Comparison of ENCODE assay signal across 8 cellular contexts in the genomic region with DNA sequence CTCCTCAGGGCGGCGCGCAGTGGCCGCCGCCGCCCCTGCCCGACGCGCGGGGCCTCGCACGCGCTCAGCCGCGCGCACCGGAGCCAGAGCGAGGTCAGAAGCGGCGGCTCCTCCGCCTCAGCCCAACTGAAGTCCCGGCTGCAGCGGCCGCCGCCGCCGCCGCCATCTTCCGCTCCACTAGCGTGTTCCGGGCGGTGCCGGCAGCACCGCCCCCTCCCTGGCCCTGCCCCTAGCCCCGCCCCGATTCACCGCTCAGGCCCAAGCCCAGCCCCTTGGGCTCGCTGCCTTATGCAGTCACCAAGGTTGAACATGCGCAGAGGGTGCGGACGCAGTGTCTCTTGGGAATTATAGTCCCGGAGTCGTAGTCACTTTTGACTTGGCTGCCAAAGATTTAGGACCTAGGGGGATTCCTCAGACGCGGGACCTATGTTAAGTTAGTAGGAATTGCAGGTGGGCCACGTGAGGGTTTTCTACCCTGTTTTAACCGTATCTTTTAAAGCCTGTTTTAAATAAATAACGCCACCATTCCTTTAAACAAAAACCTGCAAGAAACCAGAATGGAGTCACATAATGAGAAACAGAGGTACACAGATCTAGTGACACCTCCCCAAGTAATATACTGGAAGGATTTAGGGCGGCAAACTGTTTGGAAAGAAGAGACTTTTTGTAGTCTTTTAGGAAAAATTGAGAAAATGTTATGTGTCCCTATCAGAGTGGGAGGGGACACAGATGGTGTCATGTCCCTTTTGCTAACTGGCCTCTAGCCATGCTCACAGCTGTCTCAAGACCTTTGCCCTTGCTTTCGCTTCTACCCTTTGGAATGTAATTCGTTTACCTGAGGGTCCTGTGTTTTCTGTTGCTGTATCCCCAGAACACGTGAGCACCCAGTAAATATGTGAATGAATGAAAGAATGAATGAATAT. TPM values are rescaled to one million over a fixed set of nuclear protein-coding genes. Genes with fewer than 3 reads are reported as not detected.
DNase-seq lines count a peak whose midpoint lies in the region; ATAC-seq and TF ChIP-seq lines count a peak whose summit lies in the region.

A gene with protein sequence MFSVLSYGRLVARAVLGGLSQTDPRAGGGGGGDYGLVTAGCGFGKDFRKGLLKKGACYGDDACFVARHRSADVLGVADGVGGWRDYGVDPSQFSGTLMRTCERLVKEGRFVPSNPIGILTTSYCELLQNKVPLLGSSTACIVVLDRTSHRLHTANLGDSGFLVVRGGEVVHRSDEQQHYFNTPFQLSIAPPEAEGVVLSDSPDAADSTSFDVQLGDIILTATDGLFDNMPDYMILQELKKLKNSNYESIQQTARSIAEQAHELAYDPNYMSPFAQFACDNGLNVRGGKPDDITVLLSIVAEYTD (minus strand): TSS at position 182 of the 923 bp plus-strand sequence. CDS start 287 bp downstream, outside the sequence.

- no peaks in the 10 kb centered on the region for H3K27me3 Mint-ChIP-seq in natural killer cell treated with Interleukin-12 subunit alpha and Interleukin-12 subunit beta and Interleukin-15 and Interleukin-18, amount 100 ng/mL, for 72 hours

- peak within 1 kb of the TSS; percentile 93 for H3K4me3 ChIP-seq in H7 (ENCODE audit: insufficient read depth, low read depth, low read length)
- peak within 1 kb of the TSS; percentile 91 for H3K4me3 ChIP-seq in MG63
- H3K4me3 ChIP-seq in fibroblast of pulmonary artery (replicated peaks; ENCODE audit: low read depth, low read length), result peak within 1 kb of the TSS; percentile 76

- H3K9me3 Mint-ChIP-seq in natural killer cell treated with Interleukin-12 subunit alpha and Interleukin-12 subunit beta and Interleukin-15 and Interleukin-18, amount 100 ng/mL, for 72 hours, result no peaks in the 10 kb centered on the region

- peaks cover 50 to 52% of the 10 kb centered on the region in 2 donors for H3K4me1 Mint-ChIP-seq in natural killer cell treated with Interleukin-12 subunit alpha and Interleukin-12 subunit beta and Interleukin-15 and Interleukin-18, amount 100 ng/mL, for 72 hours (ENCODE audit: low read depth in 2 of 2)

- no peaks in the 10 kb centered on the region for H3K36me3 ChIP-seq in H7 (replicated peaks; ENCODE audit: control insufficient read depth, insufficient read depth, low read length)
- no peaks in the 10 kb centered on the region for H3K36me3 ChIP-seq in MG63

- no peaks in the 10 kb centered on the region for H3K27me3 ChIP-seq in H7 (ENCODE audit: control insufficient read depth, insufficient read depth, low read length)
- no peaks in the 10 kb centered on the region for H3K27me3 ChIP-seq in MG63

- peak; percentile 99 for ATAC-seq in natural killer cell treated with Interleukin-12 subunit alpha and Interleukin-12 subunit beta and Interleukin-15 and Interleukin-18, amount 100 ng/mL, for 72 hours

- H3K9me3 ChIP-seq in MG63, result no peaks in the 10 kb centered on the region

- no peak for TF ChIP-seq CTCF in fibroblast of pulmonary artery (IDR thresholded peaks at IDR 0.05; ENCODE audit: low read length, missing control alignments)

- peak within 1 kb of the TSS; percentile 98 for H3K4me3 Mint-ChIP-seq in natural killer cell treated with Interleukin-12 subunit alpha and Interleukin-12 subunit beta and Interleukin-15 and Interleukin-18, amount 100 ng/mL, for 72 hours

- peaks cover 7% of the 10 kb centered on the region for H3K36me3 Mint-ChIP-seq in natural killer cell treated with Interleukin-12 subunit alpha and Interleukin-12 subunit beta and Interleukin-15 and Interleukin-18, amount 100 ng/mL, for 72 hours

- DNase-seq in ELF-1 (ENCODE audit: low read depth, low spot score), result peak; percentile 93
- peak; percentile 95 for DNase-seq in H7
- peak; percentile 93 for DNase-seq in MG63
- DNase-seq in SHP77 (lab: John Stamatoyannopoulos, UW), result peak; percentile 95
- peak; percentile 97 for DNase-seq in activated effector memory CD4-positive, alpha-beta T cell treated with Interleukin-2 at 50 U/mL for 16 hours
- peak; percentile 97 for DNase-seq in fibroblast of pulmonary artery (ENCODE audit: low read depth)
- DNase-seq in natural killer cell treated with Interleukin-12 subunit alpha and Interleukin-12 subunit beta and Interleukin-15 and Interleukin-18, amount 100 ng/mL, for 72 hours (ENCODE audit: low spot score), result peak; percentile 96
- DNase-seq in stimulated activated naive CD4-positive, alpha-beta T cell treated with Interleukin-2 at 50 U/mL for 16 hours (lab: John Stamatoyannopoulos, UW), result peak; percentile 96

- H3K27ac Mint-ChIP-seq in natural killer cell treated with Interleukin-12 subunit alpha and Interleukin-12 subunit beta and Interleukin-15 and Interleukin-18, amount 100 ng/mL, for 72 hours, result peak within 1 kb of the TSS; percentile 87 to 97

RNA-seq across cellular contexts. Expression of the gene that starts here (rescaled TPM):
- 4.6 and 7.4 TPM in 2 replicates for total RNA-seq in H7 (2014; rRNA removed; shearing (Covaris generic))
- total RNA-seq in MG63 (2014; rRNA removed; shearing (Covaris generic); ENCODE audit: low replicate concordance), result 4.4 and 11.0 TPM in 2 replicates
- total RNA-seq in natural killer cell treated with Interleukin-12 subunit alpha and Interleukin-12 subunit beta and Interleukin-15 and Interleukin-18, amount 100 ng/mL, for 72 hours, result 10 to 100 TPM; 35.2 to 42.1 TPM

Comparison
In these comparisons a context has a peak if more than half of its experiments do, and no peak if none do; other contexts are left out.
1. Peak in every context shown above with its lines: DNase-seq, ATAC-seq and H3K4me3 ChIP-seq.